In genomic region chr12:132083731-132084641, GRCh38 we compare ENCODE assay signal across 1 cellular context.
TF ChIP-seq lines count a peak whose summit lies in the region.

No MANE protein-coding gene starts in this region.

TF ChIP-seq in HepG2, 621 proteins besides CTCF, POLR2A, EP300 and RAD21 (continued from another document and continues in another):
- TF ChIP-seq ZNF512B (CRISPR knock-in tag; IDR thresholded peaks at IDR 0.05; ENCODE audit: borderline replicate concordance): no peak
- peak; percentile 45; the same call in 1 of the 2 replicates for TF ChIP-seq ZMYM4 (CRISPR knock-in tag; IDR thresholded peaks at IDR 0.05)
- TF ChIP-seq HIC2 (CRISPR knock-in tag; IDR thresholded peaks at IDR 0.05; ENCODE audit: low read depth): 0 out of 2 replicates have a peak, but pooled peaks have one; percentile 25
- TF ChIP-seq ZNF547 (CRISPR knock-in tag; IDR thresholded peaks at IDR 0.05): 0 out of 2 replicates have a peak, but pooled peaks have one; percentile 68
- TF ChIP-seq GZF1 (CRISPR knock-in tag; IDR thresholded peaks at IDR 0.05): no peak
- TF ChIP-seq ZBTB38 (CRISPR knock-in tag; IDR thresholded peaks at IDR 0.05): peak; percentile 25; the same call in 1 of the 2 replicates
- peak; percentile 56; the same call in 1 of the 2 replicates for TF ChIP-seq REPIN1 (CRISPR knock-in tag; IDR thresholded peaks at IDR 0.05; ENCODE audit: borderline replicate concordance, low read depth)
- TF ChIP-seq, protein P1, sequence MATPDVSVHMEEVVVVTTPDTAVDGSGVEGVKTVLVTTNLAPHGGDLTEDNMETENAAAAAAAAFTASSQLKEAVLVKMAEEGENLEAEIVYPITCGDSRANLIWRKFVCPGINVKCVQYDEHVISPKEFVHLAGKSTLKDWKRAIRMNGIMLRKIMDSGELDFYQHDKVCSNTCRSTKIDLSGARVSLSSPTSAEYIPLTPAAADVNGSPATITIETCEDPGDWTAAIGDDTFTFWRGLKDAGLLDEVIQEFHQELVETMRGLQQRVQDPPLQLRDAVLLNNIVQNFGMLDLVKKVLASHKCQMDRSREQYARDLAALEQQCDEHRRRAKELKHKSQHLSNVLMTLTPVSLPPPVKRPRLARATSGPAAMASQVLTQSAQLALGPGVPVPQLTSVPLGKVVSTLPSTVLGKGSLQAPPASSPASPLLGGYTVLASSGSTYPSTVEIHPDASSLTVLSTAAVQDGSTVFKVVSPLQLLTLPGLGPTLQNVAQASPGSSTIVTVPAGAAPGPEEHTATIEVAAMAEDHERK (CRISPR knock-in tag; IDR thresholded peaks at IDR 0.05; ENCODE audit: low read depth): no peak
- no peak for TF ChIP-seq DDIT3 (CRISPR knock-in tag; IDR thresholded peaks at IDR 0.05)
- TF ChIP-seq ZNF34 (CRISPR knock-in tag; IDR thresholded peaks at IDR 0.05; ENCODE audit: borderline replicate concordance): no peak
- TF ChIP-seq ZNF782 (CRISPR knock-in tag; IDR thresholded peaks at IDR 0.05; ENCODE audit: borderline replicate concordance): no peak
- TF ChIP-seq, protein P2, sequence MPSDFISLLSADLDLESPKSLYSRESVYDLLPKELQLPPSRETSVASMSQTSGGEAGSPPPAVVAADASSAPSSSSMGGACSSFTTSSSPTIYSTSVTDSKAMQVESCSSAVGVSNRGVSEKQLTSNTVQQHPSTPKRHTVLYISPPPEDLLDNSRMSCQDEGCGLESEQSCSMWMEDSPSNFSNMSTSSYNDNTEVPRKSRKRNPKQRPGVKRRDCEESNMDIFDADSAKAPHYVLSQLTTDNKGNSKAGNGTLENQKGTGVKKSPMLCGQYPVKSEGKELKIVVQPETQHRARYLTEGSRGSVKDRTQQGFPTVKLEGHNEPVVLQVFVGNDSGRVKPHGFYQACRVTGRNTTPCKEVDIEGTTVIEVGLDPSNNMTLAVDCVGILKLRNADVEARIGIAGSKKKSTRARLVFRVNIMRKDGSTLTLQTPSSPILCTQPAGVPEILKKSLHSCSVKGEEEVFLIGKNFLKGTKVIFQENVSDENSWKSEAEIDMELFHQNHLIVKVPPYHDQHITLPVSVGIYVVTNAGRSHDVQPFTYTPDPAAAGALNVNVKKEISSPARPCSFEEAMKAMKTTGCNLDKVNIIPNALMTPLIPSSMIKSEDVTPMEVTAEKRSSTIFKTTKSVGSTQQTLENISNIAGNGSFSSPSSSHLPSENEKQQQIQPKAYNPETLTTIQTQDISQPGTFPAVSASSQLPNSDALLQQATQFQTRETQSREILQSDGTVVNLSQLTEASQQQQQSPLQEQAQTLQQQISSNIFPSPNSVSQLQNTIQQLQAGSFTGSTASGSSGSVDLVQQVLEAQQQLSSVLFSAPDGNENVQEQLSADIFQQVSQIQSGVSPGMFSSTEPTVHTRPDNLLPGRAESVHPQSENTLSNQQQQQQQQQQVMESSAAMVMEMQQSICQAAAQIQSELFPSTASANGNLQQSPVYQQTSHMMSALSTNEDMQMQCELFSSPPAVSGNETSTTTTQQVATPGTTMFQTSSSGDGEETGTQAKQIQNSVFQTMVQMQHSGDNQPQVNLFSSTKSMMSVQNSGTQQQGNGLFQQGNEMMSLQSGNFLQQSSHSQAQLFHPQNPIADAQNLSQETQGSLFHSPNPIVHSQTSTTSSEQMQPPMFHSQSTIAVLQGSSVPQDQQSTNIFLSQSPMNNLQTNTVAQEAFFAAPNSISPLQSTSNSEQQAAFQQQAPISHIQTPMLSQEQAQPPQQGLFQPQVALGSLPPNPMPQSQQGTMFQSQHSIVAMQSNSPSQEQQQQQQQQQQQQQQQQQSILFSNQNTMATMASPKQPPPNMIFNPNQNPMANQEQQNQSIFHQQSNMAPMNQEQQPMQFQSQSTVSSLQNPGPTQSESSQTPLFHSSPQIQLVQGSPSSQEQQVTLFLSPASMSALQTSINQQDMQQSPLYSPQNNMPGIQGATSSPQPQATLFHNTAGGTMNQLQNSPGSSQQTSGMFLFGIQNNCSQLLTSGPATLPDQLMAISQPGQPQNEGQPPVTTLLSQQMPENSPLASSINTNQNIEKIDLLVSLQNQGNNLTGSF (CRISPR knock-in tag; IDR thresholded peaks at IDR 0.05): no peak
- no peak for TF ChIP-seq NR2C2 (CRISPR knock-in tag; IDR thresholded peaks at IDR 0.05; ENCODE audit: borderline replicate concordance)
- TF ChIP-seq, protein P3, sequence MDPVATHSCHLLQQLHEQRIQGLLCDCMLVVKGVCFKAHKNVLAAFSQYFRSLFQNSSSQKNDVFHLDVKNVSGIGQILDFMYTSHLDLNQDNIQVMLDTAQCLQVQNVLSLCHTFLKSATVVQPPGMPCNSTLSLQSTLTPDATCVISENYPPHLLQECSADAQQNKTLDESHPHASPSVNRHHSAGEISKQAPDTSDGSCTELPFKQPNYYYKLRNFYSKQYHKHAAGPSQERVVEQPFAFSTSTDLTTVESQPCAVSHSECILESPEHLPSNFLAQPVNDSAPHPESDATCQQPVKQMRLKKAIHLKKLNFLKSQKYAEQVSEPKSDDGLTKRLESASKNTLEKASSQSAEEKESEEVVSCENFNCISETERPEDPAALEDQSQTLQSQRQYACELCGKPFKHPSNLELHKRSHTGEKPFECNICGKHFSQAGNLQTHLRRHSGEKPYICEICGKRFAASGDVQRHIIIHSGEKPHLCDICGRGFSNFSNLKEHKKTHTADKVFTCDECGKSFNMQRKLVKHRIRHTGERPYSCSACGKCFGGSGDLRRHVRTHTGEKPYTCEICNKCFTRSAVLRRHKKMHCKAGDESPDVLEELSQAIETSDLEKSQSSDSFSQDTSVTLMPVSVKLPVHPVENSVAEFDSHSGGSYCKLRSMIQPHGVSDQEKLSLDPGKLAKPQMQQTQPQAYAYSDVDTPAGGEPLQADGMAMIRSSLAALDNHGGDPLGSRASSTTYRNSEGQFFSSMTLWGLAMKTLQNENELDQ (CRISPR knock-in tag; IDR thresholded peaks at IDR 0.05; ENCODE audit: borderline replicate concordance): no peak
- TF ChIP-seq, protein P4, sequence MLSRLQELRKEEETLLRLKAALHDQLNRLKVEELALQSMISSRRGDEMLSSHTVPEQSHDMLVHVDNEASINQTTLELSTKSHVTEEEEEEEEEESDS (CRISPR knock-in tag; IDR thresholded peaks at IDR 0.05; ENCODE audit: borderline replicate concordance): no peak
- TF ChIP-seq PITX1 (CRISPR knock-in tag; IDR thresholded peaks at IDR 0.05): no peak
- peak; percentile 39; the same call in 1 of the 2 replicates for TF ChIP-seq RARA (CRISPR knock-in tag; IDR thresholded peaks at IDR 0.05)
- no peak for TF ChIP-seq ARNT (IDR thresholded peaks at IDR 0.05)
- peak; percentile 81; the same call in 1 of the 2 replicates for TF ChIP-seq ZNF784 (CRISPR knock-in tag; IDR thresholded peaks at IDR 0.05; ENCODE audit: borderline replicate concordance)
- TF ChIP-seq ZFY (CRISPR knock-in tag; IDR thresholded peaks at IDR 0.05): peak; percentile 32
- TF ChIP-seq MED13 (CRISPR knock-in tag; IDR thresholded peaks at IDR 0.05): no peak
- TF ChIP-seq, protein P5, sequence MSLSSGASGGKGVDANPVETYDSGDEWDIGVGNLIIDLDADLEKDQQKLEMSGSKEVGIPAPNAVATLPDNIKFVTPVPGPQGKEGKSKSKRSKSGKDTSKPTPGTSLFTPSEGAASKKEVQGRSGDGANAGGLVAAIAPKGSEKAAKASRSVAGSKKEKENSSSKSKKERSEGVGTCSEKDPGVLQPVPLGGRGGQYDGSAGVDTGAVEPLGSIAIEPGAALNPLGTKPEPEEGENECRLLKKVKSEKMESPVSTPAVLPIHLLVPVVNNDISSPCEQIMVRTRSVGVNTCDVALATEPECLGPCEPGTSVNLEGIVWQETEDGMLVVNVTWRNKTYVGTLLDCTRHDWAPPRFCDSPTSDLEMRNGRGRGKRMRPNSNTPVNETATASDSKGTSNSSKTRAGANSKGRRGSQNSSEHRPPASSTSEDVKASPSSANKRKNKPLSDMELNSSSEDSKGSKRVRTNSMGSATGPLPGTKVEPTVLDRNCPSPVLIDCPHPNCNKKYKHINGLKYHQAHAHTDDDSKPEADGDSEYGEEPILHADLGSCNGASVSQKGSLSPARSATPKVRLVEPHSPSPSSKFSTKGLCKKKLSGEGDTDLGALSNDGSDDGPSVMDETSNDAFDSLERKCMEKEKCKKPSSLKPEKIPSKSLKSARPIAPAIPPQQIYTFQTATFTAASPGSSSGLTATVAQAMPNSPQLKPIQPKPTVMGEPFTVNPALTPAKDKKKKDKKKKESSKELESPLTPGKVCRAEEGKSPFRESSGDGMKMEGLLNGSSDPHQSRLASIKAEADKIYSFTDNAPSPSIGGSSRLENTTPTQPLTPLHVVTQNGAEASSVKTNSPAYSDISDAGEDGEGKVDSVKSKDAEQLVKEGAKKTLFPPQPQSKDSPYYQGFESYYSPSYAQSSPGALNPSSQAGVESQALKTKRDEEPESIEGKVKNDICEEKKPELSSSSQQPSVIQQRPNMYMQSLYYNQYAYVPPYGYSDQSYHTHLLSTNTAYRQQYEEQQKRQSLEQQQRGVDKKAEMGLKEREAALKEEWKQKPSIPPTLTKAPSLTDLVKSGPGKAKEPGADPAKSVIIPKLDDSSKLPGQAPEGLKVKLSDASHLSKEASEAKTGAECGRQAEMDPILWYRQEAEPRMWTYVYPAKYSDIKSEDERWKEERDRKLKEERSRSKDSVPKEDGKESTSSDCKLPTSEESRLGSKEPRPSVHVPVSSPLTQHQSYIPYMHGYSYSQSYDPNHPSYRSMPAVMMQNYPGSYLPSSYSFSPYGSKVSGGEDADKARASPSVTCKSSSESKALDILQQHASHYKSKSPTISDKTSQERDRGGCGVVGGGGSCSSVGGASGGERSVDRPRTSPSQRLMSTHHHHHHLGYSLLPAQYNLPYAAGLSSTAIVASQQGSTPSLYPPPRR (CRISPR knock-in tag; IDR thresholded peaks at IDR 0.05; ENCODE audit: borderline replicate concordance): no peak; the same call in 1 of the 2 replicates
- TF ChIP-seq ZFP37 (CRISPR knock-in tag; IDR thresholded peaks at IDR 0.05; ENCODE audit: borderline replicate concordance): no peak
- TF ChIP-seq KDM3A (CRISPR knock-in tag; IDR thresholded peaks at IDR 0.05; ENCODE audit: low read depth): no peak
- TF ChIP-seq ARID5B (CRISPR knock-in tag; IDR thresholded peaks at IDR 0.05): peak; percentile 10; the same call in 1 of the 2 replicates
- TF ChIP-seq ATF3 (CRISPR knock-in tag; IDR thresholded peaks at IDR 0.05): no peak
- no peak for TF ChIP-seq FOSL1 (CRISPR knock-in tag; IDR thresholded peaks at IDR 0.05; ENCODE audit: borderline replicate concordance)
